ENCODE assay signal across 8 cellular contexts in the genomic region with DNA sequence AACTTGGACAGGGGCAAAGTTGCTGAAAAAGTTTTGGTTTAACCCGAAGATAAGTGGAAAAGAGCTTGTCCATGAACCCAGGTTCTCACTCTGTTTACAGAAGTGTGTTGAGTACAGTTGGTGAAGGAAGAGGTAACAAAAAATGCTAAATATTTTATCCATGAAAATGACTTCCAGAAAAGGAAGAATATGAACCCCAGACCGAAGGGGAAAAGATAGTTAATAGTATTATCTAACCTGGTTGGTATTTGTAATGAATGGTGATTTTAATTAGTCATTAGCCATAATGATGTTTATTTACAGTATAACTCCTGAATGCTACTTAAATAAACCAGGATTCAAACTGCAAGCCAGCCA. TPM values are rescaled to one million over a fixed set of nuclear protein-coding genes. Genes with fewer than 3 reads are reported as not detected.
DNase-seq lines count a peak whose midpoint lies in the region; ATAC-seq and TF ChIP-seq lines count a peak whose summit lies in the region.

No MANE protein-coding gene starts in this region.

- H3K36me3 Mint-ChIP-seq in CD14-positive monocyte, result peaks cover 52 to 68% of the 10 kb centered on the region in 2 donors
- peaks cover 6% of the 10 kb centered on the region for H3K36me3 Mint-ChIP-seq in natural killer cell

- H3K4me3 Mint-ChIP-seq in CD14-positive monocyte, result peak overlapping the region; percentile 98
- peak overlapping the region; percentile 96 for H3K4me3 Mint-ChIP-seq in natural killer cell

- H3K27me3 Mint-ChIP-seq in CD14-positive monocyte (ENCODE audit: low read depth in 3 of 3) (peaks cover 0 to 2% (median 0%) of the 10 kb centered on the region in 3 donors), natural killer cell (ENCODE audit: low read depth in 2 of 2) (no peaks in the 10 kb centered on the region)

- no peak for DNase-seq in CD14-positive monocyte (ENCODE audit: low spot score)
- DNase-seq in NAMALWA (ENCODE audit: low spot score), result peak; percentile 39
- DNase-seq in dermis blood vessel endothelial cell, result peak; percentile 10
- DNase-seq in natural killer cell, result no peak
- DNase-seq in AG08395 (ENCODE audit: low spot score), result no peak
- DNase-seq in NCI-H345 (lab: John Stamatoyannopoulos, UW), result no peak

- intact Hi-C loops in CD14-positive monocyte (cut with micrococcal nuclease), result loop anchor here in 1 of 2 donors (5.0 kb wide), 1 partner anchor 106 kb away; no protein-coding TSS in a partner anchor
- intact Hi-C loops in natural killer cell (cut with micrococcal nuclease), result loop anchor here (5.0 kb wide), 2 partner anchors 39 to 126 kb away; partner anchors contain the start of gene NBR1

- no peaks in the 10 kb centered on the region for H3K9me3 Mint-ChIP-seq in CD14-positive monocyte
- H3K9me3 Mint-ChIP-seq in natural killer cell, result no peaks in the 10 kb centered on the region

- H3K27ac Mint-ChIP-seq in CD14-positive monocyte (peak overlapping the region; percentile 67 to 97 (median 93)), natural killer cell (peak overlapping the region; percentile 95 to 97)

- TF ChIP-seq CTCF in CD14-positive monocyte (IDR thresholded peaks at IDR 0.05), result no peak
- no peak for TF ChIP-seq CTCF in natural killer cell (IDR thresholded peaks at IDR 0.05)

- ATAC-seq in natural killer cell (no peak), HG02571 (IDR thresholded peaks at IDR 0.05; ENCODE audit: unreplicated experiment) (no peak), GM21447 (IDR thresholded peaks at IDR 0.05; ENCODE audit: unreplicated experiment) (no peak)

- peaks cover 35% of the 10 kb centered on the region for H3K4me1 Mint-ChIP-seq in CD14-positive monocyte
- peaks cover 22 to 34% of the 10 kb centered on the region in 2 donors for H3K4me1 Mint-ChIP-seq in natural killer cell

RNA-seq across cellular contexts. Expression of gene TMEM106A, which starts 0.6 kb away (rescaled TPM):
- polyA plus RNA-seq in CD14-positive monocyte, result 1 to 10 TPM; 6.9 to 8.0 TPM
- total RNA-seq in dermis blood vessel endothelial cell (2.4 and 2.5 TPM in 2 replicates), natural killer cell (10 to 100 TPM; 22.0 to 27.4 (median 22.4) TPM)

RNA-seq across cellular contexts. Expression of gene CCDC200, which starts 17.3 kb away (rescaled TPM):
- not detected for polyA plus RNA-seq in CD14-positive monocyte
- total RNA-seq in dermis blood vessel endothelial cell (0.14 TPM in 1 of 2 replicates, not detected in the other), natural killer cell (1 to 10 TPM in 1 of 3 donors, under 1 TPM in 1, not detected in 1; 0.64 to 1.5 TPM)

RNA-seq across cellular contexts. Expression of gene RNU2-1, which starts 22.7 kb away (rescaled TPM):
- polyA plus RNA-seq in CD14-positive monocyte, result not detected
- total RNA-seq in dermis blood vessel endothelial cell, result not detected in 2 replicates
- total RNA-seq in natural killer cell, result 1,000 to 10,000 TPM; 3,690 to 5,833 (median 5,267) TPM

RNA-seq across cellular contexts. Expression of gene NBR1, which starts 40.1 kb away (rescaled TPM):
- 10 to 100 TPM; 64.0 to 88.5 TPM for polyA plus RNA-seq in CD14-positive monocyte
- total RNA-seq in dermis blood vessel endothelial cell (123 and 137 TPM in 2 replicates), natural killer cell (10 to 100 TPM; 63.3 to 74.8 (median 67.0) TPM)

Comparison
In these comparisons a context has a peak if more than half of its experiments do, and no peak if none do; other contexts are left out.
1. DNase-seq: peak in NAMALWA (single experiment) and dermis blood vessel endothelial cell (single experiment); none in CD14-positive monocyte (single experiment), natural killer cell (single experiment), AG08395 (single experiment) and NCI-H345 (single experiment).
2. RNA of gene RNU2-1, which starts 22.7 kb away (total RNA-seq): 3,690 to 5,833 TPM in natural killer cell; not detected in dermis blood vessel endothelial cell; every median in the first group is over 1,000 times any median in the second.